In the genomic region with DNA sequence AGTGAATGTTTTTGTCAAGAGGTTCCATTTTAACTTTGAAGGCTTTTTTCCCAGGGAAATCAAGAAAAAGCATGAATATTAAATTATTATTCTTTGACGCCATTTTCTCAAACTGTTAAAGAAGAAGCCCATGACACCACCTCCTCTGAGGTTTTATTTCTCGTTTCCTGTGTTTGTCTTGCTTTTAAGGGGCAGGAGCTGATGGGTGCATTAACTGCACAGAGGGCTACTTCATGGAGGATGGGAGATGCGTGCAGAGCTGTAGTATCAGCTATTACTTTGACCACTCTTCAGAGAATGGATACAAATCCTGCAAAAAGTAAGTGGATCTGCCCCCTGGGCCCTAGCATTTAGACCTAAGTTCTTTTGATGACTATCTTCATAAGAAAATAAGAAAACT, we compare ENCODE assay signal across 4 cellular contexts.
"Had no signal": no experiment of that assay in that cellular context is flagged by ENCODE, and none has a peak within 500 bp of the region (broad histone marks: within the 10 kb centered on the region; RNA-seq: fewer than 3 reads in every experiment).

No MANE protein-coding gene starts in this region.

- H3K27ac Mint-ChIP-seq: GM23338 had no signal

- H3K4me3 ChIP-seq: GM23338 had no signal

- H3K4me1 Mint-ChIP-seq: GM23338, H9 had no signal

- H3K4me3 Mint-ChIP-seq: GM23338, H9 had no signal

- DNase-seq: H9, HCEC 1CT, IMR-90 had no signal

- ATAC-seq: GM23338 had no signal

- H3K9me3 Mint-ChIP-seq: GM23338, H9 had no signal
